ENCODE assay signal across 8 cellular contexts in genomic region chr15:40807028-40807887, GRCh38. TPM values are rescaled to one million over a fixed set of nuclear protein-coding genes. Genes with fewer than 3 reads are reported as not detected.
DNase-seq lines count a peak whose midpoint lies in the region; ATAC-seq and TF ChIP-seq lines count a peak whose summit lies in the region.

TSS of gene DNAJC17 (minus strand) at chr15:40807473. CDS start at chr15:40807446, 27 bp downstream.
TSS of gene ZFYVE19 (plus strand) at chr15:40807089. CDS start at chr15:40807590, 501 bp downstream.

- H3K18ac ChIP-seq in IMR-90 (ENCODE audit: low read depth, low read length) = peak within 1 kb of the TSS; percentile 91

- TF ChIP-seq RAD21 in IMR-90 (IDR thresholded peaks at IDR 0.05; ENCODE audit: low read length) = no peak

- CTCF ChIA-PET in IMR-90 (lab: Yijun Ruan, JAX) = no interaction called here

- H2AFZ ChIP-seq in IMR-90 (replicated peaks; ENCODE audit: low read length, poor library complexity) = peak within 1 kb of the TSS; percentile 97

- H3K27me3 ChIP-seq in IMR-90 (ENCODE audit: control insufficient read depth, insufficient read depth, low read length) (no peaks in the 10 kb centered on the region), mononuclear cell (ENCODE audit: insufficient read depth, low read length) (no peaks in the 10 kb centered on the region)

- peak within 1 kb of the TSS; percentile 98 to 100 for H4K8ac ChIP-seq in IMR-90 (ENCODE audit: low read depth in 2 of 2, low read length in 2 of 2)

- H3K14ac ChIP-seq in IMR-90 (replicated peaks; ENCODE audit: low read depth, low read length) = peak within 1 kb of the TSS; percentile 97

- 0 out of 2 replicates have a peak within 1 kb of the TSS, but pooled peaks have one; percentile 8 for H2BK20ac ChIP-seq in IMR-90 (ENCODE audit: low read depth, low read length)

- H4K5ac ChIP-seq in IMR-90 (ENCODE audit: low read depth, low read length) = peak within 1 kb of the TSS; percentile 97

- peak within 1 kb of the TSS; percentile 91 for H3K56ac ChIP-seq in IMR-90 (ENCODE audit: extremely low read depth, insufficient read depth, low read length)

- in situ Hi-C loops in IMR-90 (cut with MboI; ENCODE audit: low sequenced_read_pairs) = no loop called here

- H3K9ac ChIP-seq in IMR-90 (ENCODE audit: low read depth, low read length) = peak within 1 kb of the TSS; percentile 95

- H3K9me3 ChIP-seq in IMR-90 (ENCODE audit: control insufficient read depth, insufficient read depth, low read length) = no peaks in the 10 kb centered on the region
- no peaks in the 10 kb centered on the region for H3K9me3 ChIP-seq in mononuclear cell (ENCODE audit: low read depth, low read length)

- peak within 1 kb of the TSS; percentile 97 for H3K23ac ChIP-seq in IMR-90 (ENCODE audit: low read depth, low read length)

- peak; percentile 94 for ATAC-seq in GM21528 (IDR thresholded peaks at IDR 0.05; ENCODE audit: low FRiP score, unreplicated experiment)
- peak; percentile 98 for ATAC-seq in IMR-90 (ENCODE audit: low read depth)

- TF ChIP-seq POLR2A in IMR-90 (IDR thresholded peaks at IDR 0.05; ENCODE audit: low read depth, low read length) = peak; percentile 49; the same call in 1 of the 2 replicates

- H4K91ac ChIP-seq in IMR-90 (ENCODE audit: insufficient read depth, low read depth, low read length) = peak within 1 kb of the TSS; percentile 99

- H4K20me1 ChIP-seq in IMR-90 (ENCODE audit: insufficient read depth, low read length) = no peaks in the 10 kb centered on the region

- DNase-seq in DMS114 treated with DMSO at 0.1 percent for 48 hours (lab: John Stamatoyannopoulos, UW; ENCODE audit: unreplicated experiment) (peak; percentile 98), IMR-90 (peak; percentile 97), OCI-M1 (lab: John Stamatoyannopoulos, UW) (peak; percentile 98), activated T-cell treated with anti-CD3 and anti-CD28 coated beads for 24 hours (ENCODE audit: low read depth) (peak; percentile 90), epidermal melanocyte (ENCODE audit: insufficient read length, low spot score) (peak; percentile 74)
- DNase-seq in stimulated activated CD8-positive, alpha-beta memory T cell treated with anti-CD3 and anti-CD28 coated beads, Interleukin-4, amount 100 ng/mL, for 1 hour (ENCODE audit: low read depth in 2 of 2, low spot score in 1 of 2) = peak; percentile 76 to 90

- BruUV-seq in IMR-90 (replicated peaks; lab: Mats Ljungman, UMichigan) = no TSS peak

- peak within 1 kb of the TSS; percentile 88 for H3K27ac ChIP-seq in IMR-90 (ENCODE audit: insufficient read depth, low read length)

- no peak for TF ChIP-seq CTCF in IMR-90 (conservative IDR thresholded peaks at IDR 0.05; ENCODE audit: low read depth, low read length)

- peaks cover 8% of the 10 kb centered on the region; the same call in 1 of the 2 replicates for H3K36me3 ChIP-seq in IMR-90 (ENCODE audit: control insufficient read depth, insufficient read depth, low read length)

- peak within 1 kb of the TSS; percentile 92; the same call in 1 of the 3 replicates for H2BK15ac ChIP-seq in IMR-90 (ENCODE audit: low read depth, low read length)

- intact Hi-C loops in IMR-90 (cut with micrococcal nuclease) = loop anchor here (1.0 kb wide), 1 partner anchor 37 kb away; the partner anchor contains the start of gene SPINT1

- peak within 1 kb of the TSS; percentile 94 for H3K4me2 ChIP-seq in IMR-90 (ENCODE audit: low read depth, low read length)

- POLR2A ChIA-PET in IMR-90 (lab: Charles Lee; ENCODE audit: unreplicated experiment) = interaction anchor here (0.5 to 0.6 kb wide), 2 partner anchors 128 to 129 kb away, joined by 3 to 6 read pairs; no protein-coding TSS in a partner anchor

- peak within 1 kb of the TSS; percentile 91 for H2BK5ac ChIP-seq in IMR-90 (ENCODE audit: low read depth, low read length, poor library complexity, severe bottlenecking)

- peaks cover 33 to 56% of the 10 kb centered on the region in 2 experiments for H3K79me1 ChIP-seq in IMR-90 (ENCODE audit: low read depth in 1 of 2, low read length in 2 of 2)

- peak within 1 kb of the TSS; percentile 98 for H3K4ac ChIP-seq in IMR-90 (ENCODE audit: low read depth, low read length)

- peak within 1 kb of the TSS; percentile 90 for H2AK9ac ChIP-seq in IMR-90 (replicated peaks; ENCODE audit: low read depth, low read length, poor library complexity)

- peak within 1 kb of the TSS; percentile 82 for H2BK120ac ChIP-seq in IMR-90 (ENCODE audit: low read depth, low read length)

- H3K4me1 ChIP-seq in IMR-90 (ENCODE audit: control insufficient read depth, insufficient read depth, low read length) = peaks cover 6% of the 10 kb centered on the region
- H3K4me1 ChIP-seq in mononuclear cell (ENCODE audit: insufficient read depth, low read length) = peaks cover 23% of the 10 kb centered on the region

- H3K9me1 ChIP-seq in IMR-90 (ENCODE audit: insufficient read depth, low read length) = peaks cover 3% of the 10 kb centered on the region; the same call in 1 of the 2 replicates

- H3K4me3 ChIP-seq in IMR-90 (ENCODE audit: insufficient read depth, low read depth, low read length) (peak within 1 kb of the TSS; percentile 82), mononuclear cell (ENCODE audit: low read length) (peak within 1 kb of the TSS; percentile 98)

- peak within 1 kb of the TSS; percentile 96 for H2AK5ac ChIP-seq in IMR-90 (ENCODE audit: low read depth, low read length)

- WGBS in IMR-90 (ENCODE audit: extremely low coverage in 2 of 2, insufficient read length in 1 of 2), 2 experiments = 1% methylated on average over 38 of the region's 64 CpGs; no CpG with 5 or more reads in 1 of the 2 experiments

- dilution Hi-C loops in IMR-90 (cut with HindIII; ENCODE audit: low sequenced_read_pairs, unreplicated experiment) = no loop called here

TF ChIP-seq in IMR-90, 13 proteins besides CTCF, POLR2A, EP300 and RAD21:
- TF ChIP-seq FOS (IDR thresholded peaks at IDR 0.05; ENCODE audit: low read depth, low read length) = no peak
- TF ChIP-seq MXI1 (IDR thresholded peaks at IDR 0.05; ENCODE audit: borderline replicate concordance, low read depth, low read length) = peak; percentile 29; the same call in 1 of the 2 replicates
- TF ChIP-seq USF2 (IDR thresholded peaks at IDR 0.05; ENCODE audit: low read depth, low read length) = peak; percentile 27; the same call in 1 of the 2 replicates
- TF ChIP-seq CHD1 (IDR thresholded peaks at IDR 0.05; ENCODE audit: low read depth, low read length) = no peak
- TF ChIP-seq MAFK (IDR thresholded peaks at IDR 0.05; ENCODE audit: low read depth, low read length) = no peak
- TF ChIP-seq MAZ (IDR thresholded peaks at IDR 0.05; ENCODE audit: borderline replicate concordance, low read depth, low read length) = peak; percentile 33; the same call in 1 of the 2 replicates

RNA-seq across cellular contexts. Expression of gene DNAJC17, which starts in this region (rescaled TPM):
- total RNA-seq in IMR-90 (2012; rRNA removed) = 58.3 and 107 TPM in 2 replicates
- polyA plus RNA-seq in IMR-90 (2012; rRNA removed) = 58.6 and 77.1 TPM in 2 replicates
- 36.7 and 109 TPM in 2 replicates for polyA plus RNA-seq in IMR-90 (2012; cell fraction: cytosol; rRNA removed)
- polyA plus RNA-seq in IMR-90 (2012; cell fraction: nucleus; rRNA removed; ENCODE audit: low replicate concordance) = 46.7 and 66.8 TPM in 2 replicates
- total RNA-seq in mononuclear cell = 7.2 TPM

RNA-seq across cellular contexts. Expression of gene ZFYVE19, which starts in this region (rescaled TPM):
- total RNA-seq in IMR-90 (2012; rRNA removed) (22.6 and 22.8 TPM in 2 replicates), mononuclear cell (7.2 TPM)
- polyA plus RNA-seq in IMR-90 (2012; rRNA removed) = 27.3 and 29.6 TPM in 2 replicates
- polyA plus RNA-seq in IMR-90 (2012; cell fraction: cytosol; rRNA removed) = 22.7 and 25.2 TPM in 2 replicates
- polyA plus RNA-seq in IMR-90 (2012; cell fraction: nucleus; rRNA removed; ENCODE audit: low replicate concordance) = 113 and 127 TPM in 2 replicates

Comparison
In these comparisons a context has a peak if more than half of its experiments do, and no peak if none do; other contexts are left out.
1. Peak in every context shown above with its lines: DNase-seq, ATAC-seq, H3K4me3 ChIP-seq and H3K27ac ChIP-seq.